15 cellular contexts compared by ENCODE assay signal in genomic region chr6:107066697-107067659, GRCh38. TPM values are rescaled to one million over a fixed set of nuclear protein-coding genes. Genes with fewer than 3 reads are reported as not detected.
A peak's percentile ranks its signal among the peaks of the same experiment; 100 is the strongest.
DNase-seq lines count a peak whose midpoint lies in the region; ATAC-seq and TF ChIP-seq lines count a peak whose summit lies in the region.
"Had no signal": no experiment of that assay in that cellular context is flagged by ENCODE, and none has a peak within 500 bp of the region (broad histone marks: within the 10 kb centered on the region; RNA-seq: fewer than 3 reads in every experiment).

No MANE protein-coding gene starts in this region.

- peak overlapping the region; percentile 40 for H3K27ac Mint-ChIP-seq in activated CD4-positive, alpha-beta memory T cell treated with anti-CD3 and anti-CD28 coated beads, Interleukin-2, amount 10 ng/mL, durations not matched to agents 7 days and 5 days
- H3K27ac Mint-ChIP-seq: activated T-helper 1 cell treated with anti-CD3 and anti-CD28 coated beads, Interleukin-12 subunit alpha, Interleukin-12 subunit beta, Interleukin-2, Interleukin-4 antibody, amounts not matched to agents 30 ng/mL and 10 ng/mL and 1 ng/mL, durations not matched to agents 14 hours and 24 hours and 36 hours; natural killer cell treated with Interleukin-12 subunit alpha and Interleukin-12 subunit beta and Interleukin-15 and Interleukin-18, amount 100 ng/mL, for 72 hours had no signal

- H2AFZ ChIP-seq in osteoblast (ENCODE audit: low read length) = no peak overlapping the region

- no peaks in the 10 kb centered on the region for H3K27me3 Mint-ChIP-seq in activated CD4-positive, alpha-beta memory T cell treated with anti-CD3 and anti-CD28 coated beads, Interleukin-2, amount 10 ng/mL, durations not matched to agents 7 days and 5 days
- H3K27me3 Mint-ChIP-seq: natural killer cell treated with Interleukin-12 subunit alpha and Interleukin-12 subunit beta and Interleukin-15 and Interleukin-18, amount 100 ng/mL, for 72 hours had no signal

- H3K9me3 Mint-ChIP-seq in activated CD4-positive, alpha-beta memory T cell treated with anti-CD3 and anti-CD28 coated beads, Interleukin-2, amount 10 ng/mL, durations not matched to agents 7 days and 5 days = no peaks in the 10 kb centered on the region
- H3K9me3 Mint-ChIP-seq: activated T-helper 1 cell treated with anti-CD3 and anti-CD28 coated beads, Interleukin-12 subunit alpha, Interleukin-12 subunit beta, Interleukin-2, Interleukin-4 antibody, amounts not matched to agents 30 ng/mL and 10 ng/mL and 1 ng/mL, durations not matched to agents 14 hours and 24 hours and 36 hours; natural killer cell treated with Interleukin-12 subunit alpha and Interleukin-12 subunit beta and Interleukin-15 and Interleukin-18, amount 100 ng/mL, for 72 hours had no signal

- H3K4me1 ChIP-seq in osteoblast (ENCODE audit: insufficient read depth, low read length) = peaks cover 23% of the 10 kb centered on the region

- DNase-seq in activated CD4-positive, alpha-beta T cell treated with anti-CD3 and anti-CD28 coated beads for 48 hours = peak; percentile 43
- no peak for DNase-seq in activated CD4-positive, alpha-beta T cell treated with anti-CD3 and anti-CD28 coated beads, Interleukin-2, amount 50 U/mL, for 1 hour
- DNase-seq in H7 (peak; percentile 56), osteoblast (ENCODE audit: insufficient read length, low spot score, missing footprints) (peak; percentile 76), NCI-H82 (lab: John Stamatoyannopoulos, UW) (no peak), kidney glomerular epithelial cell (lab: John Stamatoyannopoulos, UW) (no peak)
- no peak for DNase-seq in activated CD4-positive, alpha-beta memory T cell treated with anti-CD3 and anti-CD28 coated beads, Interleukin-2, amount 10 ng/mL, durations not matched to agents 7 days and 5 days
- DNase-seq: GF-D8, left colon, NCI-H2029, SHP77 treated with DMSO at 0.1 percent for 48 hours had no signal

- no peak for TF ChIP-seq CTCF in osteoblast (IDR thresholded peaks at IDR 0.05; ENCODE audit: extremely low read depth, low read depth, low read length)

- H3K4me3 Mint-ChIP-seq in activated CD4-positive, alpha-beta memory T cell treated with anti-CD3 and anti-CD28 coated beads, Interleukin-2, amount 10 ng/mL, durations not matched to agents 7 days and 5 days = no peak overlapping the region
- H3K4me3 Mint-ChIP-seq: activated T-helper 1 cell treated with anti-CD3 and anti-CD28 coated beads, Interleukin-12 subunit alpha, Interleukin-12 subunit beta, Interleukin-2, Interleukin-4 antibody, amounts not matched to agents 30 ng/mL and 10 ng/mL and 1 ng/mL, durations not matched to agents 14 hours and 24 hours and 36 hours; natural killer cell treated with Interleukin-12 subunit alpha and Interleukin-12 subunit beta and Interleukin-15 and Interleukin-18, amount 100 ng/mL, for 72 hours had no signal

- H3K27me3 ChIP-seq in H7 (ENCODE audit: control insufficient read depth, insufficient read depth, low read length) (no peaks in the 10 kb centered on the region), osteoblast (ENCODE audit: insufficient read depth, low read length) (no peaks in the 10 kb centered on the region)

- no peaks in the 10 kb centered on the region for H3K36me3 Mint-ChIP-seq in activated CD4-positive, alpha-beta memory T cell treated with anti-CD3 and anti-CD28 coated beads, Interleukin-2, amount 10 ng/mL, durations not matched to agents 7 days and 5 days (ENCODE audit: low read depth)
- H3K36me3 Mint-ChIP-seq: natural killer cell treated with Interleukin-12 subunit alpha and Interleukin-12 subunit beta and Interleukin-15 and Interleukin-18, amount 100 ng/mL, for 72 hours had no signal

- H3K9me3 ChIP-seq in osteoblast (ENCODE audit: low read depth, low read length) = no peaks in the 10 kb centered on the region
- H3K9me3 ChIP-seq: thoracic aorta had no signal

- H3K36me3 ChIP-seq in H7 (replicated peaks; ENCODE audit: control insufficient read depth, insufficient read depth, low read length) (peaks cover 1% of the 10 kb centered on the region), osteoblast (ENCODE audit: insufficient read depth, low read length) (no peaks in the 10 kb centered on the region)
- H3K36me3 ChIP-seq: thoracic aorta had no signal

- ATAC-seq in HG02970 (IDR thresholded peaks at IDR 0.05; ENCODE audit: low FRiP score, unreplicated experiment) = no peak
- ATAC-seq: left colon had no signal

- H3K27ac ChIP-seq in osteoblast (ENCODE audit: low read depth, low read length) = no peak overlapping the region
- H3K27ac ChIP-seq: thoracic aorta had no signal

- POLR2A ChIA-PET in activated CD4-positive, alpha-beta memory T cell treated with anti-CD3 and anti-CD28 coated beads, Interleukin-2, amount 10 ng/mL, durations not matched to agents 7 days and 5 days (lab: Charles Lee) = interaction anchor here (1.4 kb wide), 1 partner anchor 392 kb away, joined by 3 read pairs; the partner anchor contains the start of gene PDSS2

- no peak overlapping the region for H3K4me2 ChIP-seq in osteoblast (ENCODE audit: insufficient read depth, low read length)

- no peaks in the 10 kb centered on the region for H4K20me1 ChIP-seq in osteoblast (ENCODE audit: insufficient read depth, low read length)

- H3K4me3 ChIP-seq in H7 (ENCODE audit: insufficient read depth, low read depth, low read length) (no peak overlapping the region), osteoblast (ENCODE audit: insufficient read depth, low read length) (no peak overlapping the region)
- H3K4me3 ChIP-seq: thoracic aorta had no signal

- peaks cover 48% of the 10 kb centered on the region for H3K4me1 Mint-ChIP-seq in activated CD4-positive, alpha-beta memory T cell treated with anti-CD3 and anti-CD28 coated beads, Interleukin-2, amount 10 ng/mL, durations not matched to agents 7 days and 5 days

- no peaks in the 10 kb centered on the region for H3K79me2 ChIP-seq in osteoblast (ENCODE audit: insufficient read depth, low read length)

- CTCF ChIA-PET in activated CD4-positive, alpha-beta memory T cell treated with anti-CD3 and anti-CD28 coated beads, Interleukin-2, amount 10 ng/mL, durations not matched to agents 7 days and 5 days (lab: Charles Lee) = interaction anchor here (1.2 to 1.3 kb wide), 2 partner anchors 16 to 47 kb away, joined by 3 to 4 read pairs; no protein-coding TSS in a partner anchor

RNA-seq across cellular contexts. Expression of gene MTRES1, which starts 39.0 kb away (rescaled TPM):
- total RNA-seq in H7 (2014; rRNA removed; shearing (Covaris generic)) = 19.4 and 23.5 TPM in 2 replicates
- total RNA-seq in activated CD4-positive, alpha-beta memory T cell treated with anti-CD3 and anti-CD28 coated beads, Interleukin-2, amount 10 ng/mL, durations not matched to agents 7 days and 5 days = 10 to 100 TPM; 16.8 to 18.4 TPM
- 12.3 and 14.1 TPM in 2 replicates for total RNA-seq in osteoblast

RNA-seq across cellular contexts. Expression of gene BEND3, which starts 48.3 kb away (rescaled TPM):
- 24.5 and 24.9 TPM in 2 replicates for total RNA-seq in H7 (2014; rRNA removed; shearing (Covaris generic))
- total RNA-seq in activated CD4-positive, alpha-beta memory T cell treated with anti-CD3 and anti-CD28 coated beads, Interleukin-2, amount 10 ng/mL, durations not matched to agents 7 days and 5 days = 1 to 10 TPM; 2.3 to 2.5 TPM
- 3.2 and 3.6 TPM in 2 replicates for total RNA-seq in osteoblast

Comparison
In these comparisons a context has a peak if more than half of its experiments do, and no peak if none do; other contexts are left out.
1. DNase-seq: peak in activated CD4-positive, alpha-beta T cell treated with anti-CD3 and anti-CD28 coated beads for 48 hours (single experiment), H7 (single experiment) and osteoblast (single experiment); none in activated CD4-positive, alpha-beta T cell treated with anti-CD3 and anti-CD28 coated beads, Interleukin-2, amount 50 U/mL, for 1 hour (single experiment), activated CD4-positive, alpha-beta memory T cell treated with anti-CD3 and anti-CD28 coated beads, Interleukin-2, amount 10 ng/mL, durations not matched to agents 7 days and 5 days (single experiment), NCI-H82 (single experiment) and kidney glomerular epithelial cell (single experiment).